ENCODE assay signal across 8 cellular contexts in the genomic region with DNA sequence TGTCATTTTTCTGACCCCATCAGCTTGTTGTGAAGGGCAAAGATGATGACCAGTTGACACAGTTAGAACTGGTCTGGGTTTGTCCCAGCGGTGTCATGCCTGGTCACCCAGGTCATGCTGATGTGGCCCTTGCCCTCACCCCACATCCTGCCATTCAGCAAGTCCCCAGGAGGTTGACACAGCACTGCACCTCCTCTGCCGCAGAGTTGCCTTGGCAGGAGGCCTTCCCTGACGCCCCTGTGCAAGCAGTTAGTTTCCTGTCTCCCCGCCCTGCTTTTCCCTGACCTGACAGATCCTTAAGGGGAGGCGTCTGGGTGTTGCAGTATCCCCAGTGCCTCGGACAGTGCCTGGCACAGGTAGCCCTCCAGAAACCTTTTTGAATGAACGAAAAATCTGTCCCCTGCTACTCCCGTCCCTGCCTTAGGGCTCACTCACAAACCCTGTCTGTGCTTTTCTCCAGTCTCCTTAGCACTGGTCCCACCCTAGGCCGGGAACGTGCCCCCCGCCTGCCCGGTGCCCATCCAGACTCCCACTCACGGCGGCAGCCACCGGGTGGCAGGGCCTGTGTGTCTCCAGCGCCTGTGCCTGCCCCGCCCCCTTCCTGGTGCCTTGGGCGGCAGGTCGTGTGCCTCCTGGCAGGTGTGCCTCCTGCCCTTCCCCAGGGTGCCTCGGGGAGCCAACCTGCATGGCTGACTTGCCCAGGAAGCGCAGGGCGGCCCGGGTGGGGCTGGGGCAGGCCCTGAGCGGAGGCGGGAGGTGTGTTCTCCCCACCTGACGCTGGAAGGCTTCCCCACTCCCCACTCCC. TPM values are rescaled to one million over a fixed set of nuclear protein-coding genes. Genes with fewer than 3 reads are reported as not detected.
DNase-seq lines count a peak whose midpoint lies in the region; ATAC-seq and TF ChIP-seq lines count a peak whose summit lies in the region.

No MANE protein-coding gene starts in this region.

- no peak for ATAC-seq in HG02852 (IDR thresholded peaks at IDR 0.05; ENCODE audit: unreplicated experiment)

- peaks cover 62% of the 10 kb centered on the region for H3K4me1 Mint-ChIP-seq in activated CD4-positive, alpha-beta T cell treated with anti-CD3 and anti-CD28 coated beads, Interleukin-2, amount 10 ng/mL, durations not matched to agents 24 days and 14 days

- TF ChIP-seq CTCF in stomach (IDR thresholded peaks at IDR 0.05) = no peak

- TF ChIP-seq POLR2A in stomach (IDR thresholded peaks at IDR 0.05) = no peak

- H3K27ac Mint-ChIP-seq in activated CD4-positive, alpha-beta T cell treated with anti-CD3 and anti-CD28 coated beads, Interleukin-2, amount 10 ng/mL, durations not matched to agents 24 days and 14 days = peak overlapping the region; percentile 91

- 18 to 43% (median 29%) methylated on average over 17 to 26 of the region's 26 CpGs for WGBS in stomach, 5 donors

- H3K27me3 ChIP-seq in stomach = no peaks in the 10 kb centered on the region

- H3K9me3 ChIP-seq in stomach = no peaks in the 10 kb centered on the region

- peaks cover 9 to 34% (median 23%) of the 10 kb centered on the region in 4 donors for H3K4me1 ChIP-seq in stomach

- no peaks in the 10 kb centered on the region for H3K27me3 Mint-ChIP-seq in activated CD4-positive, alpha-beta T cell treated with anti-CD3 and anti-CD28 coated beads, Interleukin-2, amount 10 ng/mL, durations not matched to agents 24 days and 14 days

- DNase-seq in activated CD4-positive, alpha-beta T cell treated with anti-CD3 and anti-CD28 coated beads, Interleukin-2, amount 10 ng/mL, durations not matched to agents 24 days and 14 days = peak; percentile 78
- DNase-seq in activated CD4-positive, alpha-beta T cell treated with anti-CD3 and anti-CD28 coated beads, Interleukin-2, amount 50 U/mL, for 4 hours = no peak
- DNase-seq in RPMI8226 (peak; percentile 94), glomerular visceral epithelial cell (ENCODE audit: extremely low spot score) (peak; percentile 49), stomach (peak; percentile 89), mesenteric fat pad (ENCODE audit: low spot score) (no peak), NCI-H774 (lab: John Stamatoyannopoulos, UW) (no peak)

- H3K36me3 ChIP-seq in stomach = no peaks in the 10 kb centered on the region

- intact Hi-C loops in activated CD4-positive, alpha-beta T cell treated with anti-CD3 and anti-CD28 coated beads, Interleukin-2, amount 10 ng/mL, durations not matched to agents 24 days and 14 days (cut with micrococcal nuclease) = no loop called here
- intact Hi-C loops in stomach (cut with DNase I; ENCODE audit: low total_unique reads) = no loop called here

- no peak for TF ChIP-seq EP300 in stomach (IDR thresholded peaks at IDR 0.05)

- H3K27ac ChIP-seq in stomach = peak overlapping the region; percentile 14 to 78 (median 59)

- peak overlapping the region; percentile 69 for H3K4me3 Mint-ChIP-seq in activated CD4-positive, alpha-beta T cell treated with anti-CD3 and anti-CD28 coated beads, Interleukin-2, amount 10 ng/mL, durations not matched to agents 24 days and 14 days

- peaks cover 6% of the 10 kb centered on the region for H3K36me3 Mint-ChIP-seq in activated CD4-positive, alpha-beta T cell treated with anti-CD3 and anti-CD28 coated beads, Interleukin-2, amount 10 ng/mL, durations not matched to agents 24 days and 14 days (ENCODE audit: low read depth)

- H3K9me3 Mint-ChIP-seq in activated CD4-positive, alpha-beta T cell treated with anti-CD3 and anti-CD28 coated beads, Interleukin-2, amount 10 ng/mL, durations not matched to agents 24 days and 14 days = no peaks in the 10 kb centered on the region

- H3K4me3 ChIP-seq in stomach = peak overlapping the region in 1 of 4 donors; percentile 24

RNA-seq across cellular contexts. Expression of a gene that starts 13.0 kb away (rescaled TPM):
- total RNA-seq in activated CD4-positive, alpha-beta T cell treated with anti-CD3 and anti-CD28 coated beads, Interleukin-2, amount 10 ng/mL, durations not matched to agents 24 days and 14 days = 25.4 and 26.6 TPM in 2 replicates
- 10 to 100 TPM in 1 of 5 donors, 1 to 10 TPM in 3, not detected in 1; 3.1 to 50.4 (median 6.1) TPM for total RNA-seq in stomach
- 10 to 100 TPM; 15.4 to 39.2 (median 30.2) TPM for polyA plus RNA-seq in stomach
- total RNA-seq in mesenteric fat pad = 6.4 TPM

Comparison
In these comparisons a context has a peak if more than half of its experiments do, and no peak if none do; other contexts are left out.
1. DNase-seq: peak in activated CD4-positive, alpha-beta T cell treated with anti-CD3 and anti-CD28 coated beads, Interleukin-2, amount 10 ng/mL, durations not matched to agents 24 days and 14 days (single experiment), RPMI8226 (single experiment), glomerular visceral epithelial cell (single experiment) and stomach (single experiment); none in activated CD4-positive, alpha-beta T cell treated with anti-CD3 and anti-CD28 coated beads, Interleukin-2, amount 50 U/mL, for 4 hours (0 of 2), mesenteric fat pad (single experiment) and NCI-H774 (single experiment).